Comparison of ENCODE assay signal across 27 cellular contexts in the genomic region with DNA sequence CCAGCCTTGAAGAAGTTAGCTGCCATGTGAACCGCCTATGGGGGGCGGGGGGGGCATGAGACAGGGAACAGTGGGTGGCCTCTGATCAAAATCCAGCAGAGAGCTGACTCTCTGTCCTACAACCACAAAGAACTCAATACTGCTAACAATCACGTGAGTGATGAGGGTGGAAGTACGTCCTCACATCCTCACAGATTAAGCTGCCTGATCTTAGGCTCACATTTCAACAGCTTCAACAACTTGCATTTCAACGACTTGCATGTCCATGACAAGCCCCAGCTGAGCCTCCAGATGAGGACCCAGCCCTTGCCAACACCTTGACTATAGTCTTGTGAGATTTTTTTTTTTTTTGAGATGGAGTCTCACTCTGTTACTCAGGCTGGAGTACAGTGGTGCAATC.
"Had no signal": no experiment of that assay in that cellular context is flagged by ENCODE, and none has a peak within 500 bp of the region (broad histone marks: within the 10 kb centered on the region; RNA-seq: fewer than 3 reads in every experiment).

No MANE protein-coding gene starts in this region.

- DNase-seq: activated CD8-positive, alpha-beta memory T cell treated with anti-CD3 and anti-CD28 coated beads, Interleukin-2, amount 10 ng/mL, durations not matched to agents 7 days and 5 days; activated CD8-positive, alpha-beta T cell treated with anti-CD3 and anti-CD28 coated beads, Interleukin-2, amount 10 ng/mL, durations not matched to agents 7 days and 5 days; activated naive CD4-positive, alpha-beta T cell; activated T-cell treated with anti-CD3 and anti-CD28 coated beads, Interleukin-2, amount 50 U/mL, for 48 hours; colonic mucosa; effector memory CD4-positive, alpha-beta T cell; foreskin fibroblast; head of caudate nucleus; hippocampal formation; kidney; left colon; mammary epithelial cell; naive B cell; nephron progenitor cell; pancreas; retina; small intestine; stimulated activated CD4-positive, alpha-beta T cell treated with anti-CD3 and anti-CD28 coated beads, Interleukin-2, amount 100 ng/mL, for 24 hours; stimulated activated naive B cell treated with anti-CD40 and anti-IgM and Interleukin-4, amounts not matched to agents 10 μg/mL and 1 μg/mL and 100 μg/mL, for 72 hours; stomach; tibial artery had no signal

- H3K27ac ChIP-seq: colonic mucosa, neutrophil, pancreas, prostate gland, stomach, suprapubic skin, tibial artery had no signal

- ATAC-seq: activated CD8-positive, alpha-beta memory T cell treated with anti-CD3 and anti-CD28 coated beads, Interleukin-2, amount 10 ng/mL, durations not matched to agents 7 days and 5 days; activated CD8-positive, alpha-beta T cell treated with anti-CD3 and anti-CD28 coated beads, Interleukin-2, amount 10 ng/mL, durations not matched to agents 7 days and 5 days; activated naive CD4-positive, alpha-beta T cell treated with anti-CD3 and anti-CD28 coated beads, Interleukin-2, amount 50 U/mL, for 72 hours; left colon; pancreas; sciatic nerve; stimulated activated naive B cell treated with anti-CD40 and anti-IgM and Interleukin-4, amounts not matched to agents 10 μg/mL and 1 μg/mL and 100 μg/mL, for 72 hours; WTC11 had no signal

- H3K4me3 ChIP-seq: colonic mucosa, pancreas, prostate gland, stomach, suprapubic skin, tibial artery had no signal

- H3K36me3 ChIP-seq: colonic mucosa, neutrophil, pancreas, prostate gland, stomach, suprapubic skin, tibial artery had no signal

- H3K4me1 ChIP-seq: colonic mucosa, prostate gland had no signal

- H3K27me3 ChIP-seq: colonic mucosa, neutrophil, pancreas had no signal

- H3K9me3 ChIP-seq: colonic mucosa, neutrophil, pancreas, prostate gland, stomach, suprapubic skin, tibial artery had no signal
